11 cellular contexts compared by ENCODE assay signal in genomic region chr5:127586811-127587210, GRCh38.
DNase-seq lines count a peak whose midpoint lies in the region; ATAC-seq and TF ChIP-seq lines count a peak whose summit lies in the region.
"Had no signal": no experiment of that assay in that cellular context is flagged by ENCODE, and none has a peak within 500 bp of the region (broad histone marks: within the 10 kb centered on the region; RNA-seq: fewer than 3 reads in every experiment).

No MANE protein-coding gene starts in this region.

- H3K9me3 Mint-ChIP-seq in activated T-cell treated with anti-CD3 and anti-CD28 coated beads, Interleukin-2, amount 50 U/mL, for 4 hours: no peaks in the 10 kb centered on the region

- no peaks in the 10 kb centered on the region for H3K9me3 ChIP-seq in smooth muscle cell (replicated peaks; ENCODE audit: low read depth)
- no peaks in the 10 kb centered on the region for H3K9me3 ChIP-seq in Karpas-422 (ENCODE audit: low read length)

- no peak overlapping the region for H2AFZ ChIP-seq in smooth muscle cell (ENCODE audit: low read depth)
- no peak overlapping the region for H2AFZ ChIP-seq in Karpas-422 (ENCODE audit: low read length)

- no peaks in the 10 kb centered on the region for H3K4me1 Mint-ChIP-seq in activated T-cell treated with anti-CD3 and anti-CD28 coated beads, Interleukin-2, amount 50 U/mL, for 4 hours (ENCODE audit: low read depth)

- no peak for TF ChIP-seq CTCF in smooth muscle cell (IDR thresholded peaks at IDR 0.05; ENCODE audit: borderline replicate concordance, insufficient read depth, poor library complexity, severe bottlenecking)

- peaks cover 14% of the 10 kb centered on the region for H3K4me1 ChIP-seq in smooth muscle cell (ENCODE audit: low read depth)
- peaks cover 16% of the 10 kb centered on the region for H3K4me1 ChIP-seq in Karpas-422 (ENCODE audit: low read length)

- H3F3A ChIP-seq in smooth muscle cell (ENCODE audit: low read depth): peaks cover 4% of the 10 kb centered on the region

- H3K9ac ChIP-seq in smooth muscle cell (ENCODE audit: low read depth): no peak overlapping the region
- no peak overlapping the region for H3K9ac ChIP-seq in Karpas-422 (ENCODE audit: low read length)

- no peaks in the 10 kb centered on the region for H4K20me1 ChIP-seq in smooth muscle cell (ENCODE audit: low read depth)
- H4K20me1 ChIP-seq in Karpas-422 (ENCODE audit: insufficient read depth, low read depth, low read length): no peaks in the 10 kb centered on the region

- no peak overlapping the region for H3K27ac ChIP-seq in smooth muscle cell (ENCODE audit: low read depth)
- no peak overlapping the region for H3K27ac ChIP-seq in Karpas-422 (ENCODE audit: low read length)
- H3K27ac ChIP-seq: PC-9 had no signal

- peaks cover 14% of the 10 kb centered on the region for H3K27me3 Mint-ChIP-seq in activated T-cell treated with anti-CD3 and anti-CD28 coated beads, Interleukin-2, amount 50 U/mL, for 4 hours (ENCODE audit: low read depth)

- no peak overlapping the region for H3K4me3 ChIP-seq in smooth muscle cell
- H3K4me3 ChIP-seq in Karpas-422 (ENCODE audit: low read length): no peak overlapping the region
- H3K4me3 ChIP-seq: PC-9 had no signal

- DNase-seq in smooth muscle cell (lab: John Stamatoyannopoulos, UW; ENCODE audit: unreplicated experiment) (no peak), Karpas-422 (no peak)
- no peak for DNase-seq in activated CD4-positive, alpha-beta T cell treated with anti-CD3 and anti-CD28 coated beads for 4 hours
- no peak for DNase-seq in activated T-cell treated with anti-CD3 and anti-CD28 coated beads, Interleukin-2, amount 50 U/mL, for 4 hours
- DNase-seq: DMS 273 treated with DMSO at 0.1 percent for 48 hours, midbrain, NCI-H2081, PC-9 had no signal

- no peaks in the 10 kb centered on the region for H3K79me2 ChIP-seq in smooth muscle cell (ENCODE audit: low read depth)
- H3K79me2 ChIP-seq in Karpas-422 (ENCODE audit: low read length): no peaks in the 10 kb centered on the region

- H3K36me3 Mint-ChIP-seq in activated T-cell treated with anti-CD3 and anti-CD28 coated beads, Interleukin-2, amount 50 U/mL, for 4 hours (ENCODE audit: insufficient read depth): no peaks in the 10 kb centered on the region

- H3K27me3 ChIP-seq in smooth muscle cell (ENCODE audit: low read depth) (no peaks in the 10 kb centered on the region), Karpas-422 (ENCODE audit: low read length) (no peaks in the 10 kb centered on the region)

- ATAC-seq in GM19328 (IDR thresholded peaks at IDR 0.05; ENCODE audit: unreplicated experiment) (peak; percentile 36), GM21786 (IDR thresholded peaks at IDR 0.05; ENCODE audit: unreplicated experiment) (peak; percentile 38), HG03139 (IDR thresholded peaks at IDR 0.05; ENCODE audit: unreplicated experiment) (peak; percentile 23)
- ATAC-seq in activated T-cell treated with anti-CD3 and anti-CD28 coated beads, Interleukin-2, amount 50 U/mL, for 4 hours: no peak

- H3K4me3 Mint-ChIP-seq in activated T-cell treated with anti-CD3 and anti-CD28 coated beads, Interleukin-2, amount 50 U/mL, for 4 hours: no peak overlapping the region

- no peaks in the 10 kb centered on the region for H3K36me3 ChIP-seq in smooth muscle cell (ENCODE audit: low read depth)
- no peaks in the 10 kb centered on the region for H3K36me3 ChIP-seq in Karpas-422 (ENCODE audit: insufficient read depth, low read length)

- peak overlapping the region; percentile 41 for H3K4me2 ChIP-seq in smooth muscle cell
- H3K4me2 ChIP-seq in Karpas-422 (ENCODE audit: low read depth, low read length, poor library complexity, severe bottlenecking): no peak overlapping the region
- H3K4me2 ChIP-seq: PC-9 had no signal

- no peaks in the 10 kb centered on the region for H3K9me2 ChIP-seq in Karpas-422 (replicated peaks; ENCODE audit: insufficient read depth, low read length)

Comparison
In these comparisons a context has a peak if more than half of its experiments do, and no peak if none do; other contexts are left out.
1. ATAC-seq: peak in GM19328 (single experiment), GM21786 (single experiment) and HG03139 (single experiment); none in activated T-cell treated with anti-CD3 and anti-CD28 coated beads, Interleukin-2, amount 50 U/mL, for 4 hours (0 of 2).